In genomic region chr6:113434641-113435040, GRCh38 we compare ENCODE assay signal across 1 cellular context.
TF ChIP-seq lines count a peak whose summit lies in the region.

No MANE protein-coding gene starts in this region.

TF ChIP-seq in GM23338, 12 proteins besides CTCF, POLR2A, EP300 and RAD21 (continued from another document):
- TF ChIP-seq ZNF462 (CRISPR knock-in tag; IDR thresholded peaks at IDR 0.05) (no peak), ZNF114 (CRISPR knock-in tag; IDR thresholded peaks at IDR 0.05) (no peak), REST (IDR thresholded peaks at IDR 0.05; ENCODE audit: unreplicated experiment) (no peak), CREB1 (CRISPR knock-in tag; IDR thresholded peaks at IDR 0.05; ENCODE audit: low read depth) (no peak), EZH2phosphoT487 (IDR thresholded peaks at IDR 0.05; ENCODE audit: unreplicated experiment) (no peak), POLR2AphosphoS5 (IDR thresholded peaks at IDR 0.05; ENCODE audit: low read depth) (no peak), ETS1 (IDR thresholded peaks at IDR 0.05) (no peak)
TF ChIP-seq in GM23338: peak in this region for 0.
